In genomic region chr5:76926329-76927105, GRCh38 we compare ENCODE assay signal across 29 cellular contexts. TPM values are rescaled to one million over a fixed set of nuclear protein-coding genes. Genes with fewer than 3 reads are reported as not detected.
DNase-seq lines count a peak whose midpoint lies in the region; ATAC-seq, FAIRE-seq and TF ChIP-seq lines count a peak whose summit lies in the region.
"Had no signal": no experiment of that assay in that cellular context is flagged by ENCODE, and none has a peak within 500 bp of the region (broad histone marks: within the 10 kb centered on the region; RNA-seq: fewer than 3 reads in every experiment).

No MANE protein-coding gene starts in this region.

- no peak for FAIRE-seq in K562 (lab: Jason Lieb, UNC)
- FAIRE-seq: bronchial epithelial cell, colon, G401.6, HTR-8/SVneo, small intestine had no signal

- H4K20me1 ChIP-seq in K562 (replicated peaks; ENCODE audit: control insufficient read depth, insufficient read depth, low read length), result no peaks in the 10 kb centered on the region
- H4K20me1 ChIP-seq: BLaER1 treated with 17β-estradiol and CSF1 and Interleukin-3, amounts not matched to agents 10 nM and 100 nM had no signal

- BruUV-seq in K562 (replicated peaks; lab: Mats Ljungman, UMichigan), result no TSS peak

- no peaks in the 10 kb centered on the region for H3K9me3 ChIP-seq in HUES48 (ENCODE audit: control insufficient read depth, insufficient read depth, low read length)
- H3K9me3 ChIP-seq in K562 (replicated peaks; ENCODE audit: control insufficient read depth, insufficient read depth, low read depth, low read length), result no peaks in the 10 kb centered on the region
- H3K9me3 ChIP-seq: BLaER1 treated with 17β-estradiol and CSF1 and Interleukin-3, amounts not matched to agents 10 nM and 100 nM; left ventricle myocardium inferior; ovary; upper lobe of left lung had no signal

- TF ChIP-seq POLR2A in K562 (conservative IDR thresholded peaks at IDR 0.05), result no peak

- no peak overlapping the region for H2AFZ ChIP-seq in K562 (ENCODE audit: low read depth, low read length)

- CTCF ChIA-PET in K562 (lab: Yijun Ruan, JAX; ENCODE audit: low intra/inter-chr PET ratio), result no interaction called here

- intact Hi-C loops in K562 (cut with micrococcal nuclease) (loop anchor here (1.0 kb wide), 1 partner anchor 23 kb away; no protein-coding TSS in a partner anchor), left ventricle myocardium superior (cut with micrococcal nuclease) (no loop called here)

- DNase-seq in K562 (ENCODE audit: extremely low read depth in 1 of 4, low spot score in 3 of 4) (no peak), kidney glomerular epithelial cell (lab: John Stamatoyannopoulos, UW) (peak; percentile 13), renal cortical epithelial cell (ENCODE audit: low read depth) (peak; percentile 1), left ventricle myocardium superior (no peak)
- DNase-seq: activated CD4-positive, alpha-beta T cell treated with anti-CD3 and anti-CD28 coated beads for 4 hours; activated CD8-positive, alpha-beta T cell treated with anti-CD3 and anti-CD28 coated beads, Interleukin-2, amount 10 ng/mL, durations not matched to agents 7 days and 5 days; activated T-cell treated with anti-CD3 and anti-CD28 coated beads for 4 hours; amygdala; left ventricle myocardium inferior; NCI-H1436 treated with DMSO at 0.1 percent for 48 hours; NCI-H226; ovary; retina; Right ventricle myocardium superior; small intestine; stimulated activated naive CD4-positive, alpha-beta T cell; upper lobe of left lung had no signal

- H3K4me1 ChIP-seq in HUES48 (ENCODE audit: control insufficient read depth, insufficient read depth, low read length), result peaks cover 10% of the 10 kb centered on the region
- H3K4me1 ChIP-seq in K562 (replicated peaks in 1 of 2; ENCODE audit: control insufficient read depth in 2 of 2, insufficient read depth in 2 of 2, low read length in 2 of 2), result no peaks in the 10 kb centered on the region
- H3K4me1 ChIP-seq: BLaER1 treated with 17β-estradiol and CSF1 and Interleukin-3, amounts not matched to agents 10 nM and 100 nM; upper lobe of left lung had no signal

- H3K4me2 ChIP-seq in K562 (ENCODE audit: insufficient read depth, low read length), result no peak overlapping the region
- H3K4me2 ChIP-seq: BLaER1 treated with 17β-estradiol and CSF1 and Interleukin-3, amounts not matched to agents 10 nM and 100 nM had no signal

- 10% methylated on average over 6 of the region's 6 CpGs for WGBS in K562 (ENCODE audit: insufficient coverage, low coverage, missing lambda C conversion rate)

- no peak for TF ChIP-seq EP300 in K562 (IDR thresholded peaks at IDR 0.05; ENCODE audit: low read length)

- H3K27me3 ChIP-seq in HUES48 (ENCODE audit: control insufficient read depth, insufficient read depth, low read length) (no peaks in the 10 kb centered on the region), K562 (ENCODE audit: control insufficient read depth in 2 of 2, insufficient read depth in 2 of 2, low read length in 2 of 2) (peaks cover 25 to 31% of the 10 kb centered on the region in 2 experiments; a peak in 4 of 5 replicates)
- H3K27me3 ChIP-seq: BLaER1 treated with 17β-estradiol and CSF1 and Interleukin-3, amounts not matched to agents 10 nM and 100 nM; ovary; upper lobe of left lung had no signal

- H3K36me3 ChIP-seq in HUES48 (ENCODE audit: control insufficient read depth, insufficient read depth, low read length) (no peaks in the 10 kb centered on the region), K562 (ENCODE audit: control insufficient read depth, insufficient read depth, low read length) (no peaks in the 10 kb centered on the region)
- H3K36me3 ChIP-seq: BLaER1 treated with 17β-estradiol and CSF1 and Interleukin-3, amounts not matched to agents 10 nM and 100 nM; left ventricle myocardium inferior; ovary; upper lobe of left lung had no signal

- no peaks in the 10 kb centered on the region for H3K79me2 ChIP-seq in K562 (ENCODE audit: control insufficient read depth, insufficient read depth, low read length)

- H3K27ac ChIP-seq in HUES48 (ENCODE audit: low read depth, low read length) (peak overlapping the region; percentile 20), K562 (ENCODE audit: extremely low read depth, low read depth, low read length) (no peak overlapping the region)
- H3K27ac ChIP-seq: BLaER1 treated with 17β-estradiol and CSF1 and Interleukin-3, amounts not matched to agents 10 nM and 100 nM; epithelial cell of prostate; left ventricle myocardium inferior; ovary; upper lobe of left lung had no signal

- TF ChIP-seq RAD21 in K562 (CRISPR knock-in tag; conservative IDR thresholded peaks at IDR 0.05 in 1 of 2, IDR thresholded peaks at IDR 0.05 in 1 of 2), result no peak

- POLR2A ChIA-PET in K562 (lab: Yijun Ruan, JAX), result interaction anchor here (0.6 kb wide), 1 partner anchor 69 kb away, joined by 3 read pairs; no protein-coding TSS in a partner anchor

- in situ Hi-C loops in K562 (cut with MboI), result no loop called here

- ATAC-seq in K562, result no peak
- no peak for ATAC-seq in left ventricle myocardium superior
- ATAC-seq in HG02981 (IDR thresholded peaks at IDR 0.05; ENCODE audit: unreplicated experiment), result no peak
- ATAC-seq in GM19324 (IDR thresholded peaks at IDR 0.05; ENCODE audit: low FRiP score, unreplicated experiment), result no peak
- ATAC-seq: activated CD8-positive, alpha-beta T cell treated with anti-CD3 and anti-CD28 coated beads, Interleukin-2, amount 10 ng/mL, durations not matched to agents 7 days and 5 days; natural killer cell treated with Interleukin-12 subunit alpha and Interleukin-12 subunit beta and Interleukin-15 and Interleukin-18, amount 100 ng/mL, for 72 hours had no signal

- H3K9ac ChIP-seq in HUES48 (ENCODE audit: low read depth, low read length) (no peak overlapping the region), K562 (ENCODE audit: insufficient read depth in 1 of 2, low read depth in 2 of 2, low read length in 2 of 2) (no peak overlapping the region)
- H3K9ac ChIP-seq: BLaER1 treated with 17β-estradiol and CSF1 and Interleukin-3, amounts not matched to agents 10 nM and 100 nM had no signal

- no peak for TF ChIP-seq CTCF in K562 (IDR thresholded peaks at IDR 0.05 in 2 of 3, conservative IDR thresholded peaks at IDR 0.05 in 1 of 3; ENCODE audit: insufficient read depth in 2 of 3, low read depth in 1 of 3, low read length in 3 of 3)

- no peaks in the 10 kb centered on the region for H3K9me1 ChIP-seq in K562 (ENCODE audit: control insufficient read depth, insufficient read depth, low read length)

- no peak overlapping the region for H3K4me3 ChIP-seq in HUES48 (ENCODE audit: low read depth, low read length)
- no peak overlapping the region for H3K4me3 ChIP-seq in K562
- H3K4me3 ChIP-seq: BLaER1 treated with 17β-estradiol and CSF1 and Interleukin-3, amounts not matched to agents 10 nM and 100 nM; left ventricle myocardium inferior; ovary; upper lobe of left lung had no signal

TF ChIP-seq in K562, 482 proteins besides CTCF, POLR2A, EP300 and RAD21:
- no peak for TF ChIP-seq ILK (tag; IDR thresholded peaks at IDR 0.05; ENCODE audit: borderline replicate concordance, low read depth)
- TF ChIP-seq EWSR1 (IDR thresholded peaks at IDR 0.05; ENCODE audit: borderline replicate concordance, low read depth, partially characterized antibody), result no peak
- TF ChIP-seq FOXA1 (IDR thresholded peaks at IDR 0.05; ENCODE audit: borderline replicate concordance), result no peak
- TF ChIP-seq MEIS2 (IDR thresholded peaks at IDR 0.05; ENCODE audit: partially characterized antibody), result peak; percentile 9
- no peak for TF ChIP-seq TEAD2 (tag; IDR thresholded peaks at IDR 0.05)

RNA-seq across cellular contexts. Expression of gene CRHBP, which starts 26.3 kb away (rescaled TPM):
- total RNA-seq in K562 (2011; cell fraction: chromatin; rRNA removed; ENCODE audit: low replicate concordance), result not detected in 2 replicates
- total RNA-seq in K562 (2011; cell fraction: nucleolus; rRNA removed), result not detected in 2 replicates
- not detected in 2 replicates for total RNA-seq in K562 (2011; cell fraction: nucleoplasm; rRNA removed)
- total RNA-seq in K562 (2014; rRNA removed) (not detected in 2 replicates), K562 (2014; rRNA removed; fragmentation: Illumina TruSeq; extraction: Trizol) (not detected in 2 replicates), K562 (2015; rRNA removed; fragmentation: Illumina TruSeq; extraction: Trizol) (not detected in 2 replicates), K562 (2021) (not detected in 2 replicates), renal cortical epithelial cell (not detected in 2 replicates), left ventricle myocardium superior (0.92 TPM)
- polyA plus RNA-seq in K562 (2011; rRNA removed) (not detected in 2 replicates), K562 (2014; fragmentation: Illumina TruSeq; extraction: Trizol) (not detected in 2 replicates), K562 (2014; fragmentation: Nextera tagmentation; extraction: Ambion mirVana) (not detected), K562 (2014; rRNA removed) (0.35 TPM in 1 of 2 replicates, not detected in the other)
- not detected in 2 replicates for polyA plus RNA-seq in K562 (2011; cell fraction: cytosol; rRNA removed)
- polyA plus RNA-seq in K562 (2011; cell fraction: nucleus; rRNA removed), result not detected in 2 replicates
- polyA plus RNA-seq in K562 (2012), result not detected in 2 replicates
- not detected in 2 replicates for polyA minus RNA-seq in K562 (2011; rRNA and poly(A)+ RNA removed)
- polyA minus RNA-seq in K562 (2011; cell fraction: cytosol; rRNA and poly(A)+ RNA removed), result not detected in 2 replicates
- not detected in 2 replicates for polyA minus RNA-seq in K562 (2011; cell fraction: nucleus; rRNA and poly(A)+ RNA removed)
- total RNA-seq: bronchial epithelial cell; mononuclear cell; natural killer cell treated with Interleukin-12 subunit alpha and Interleukin-12 subunit beta and Interleukin-15 and Interleukin-18, amount 100 ng/mL, for 72 hours; T-helper 2 cell treated with Interferon-gamma antibody and Interleukin-4, amounts not matched to agents 100 ng/mL and 5 ng/mL, for 36 hours had no signal

Comparison
In these comparisons a context has a peak if more than half of its experiments do, and no peak if none do; other contexts are left out.
1. DNase-seq: peak in kidney glomerular epithelial cell (single experiment) and renal cortical epithelial cell (single experiment); none in K562 (0 of 4) and left ventricle myocardium superior (single experiment).